ENCODE assay signal across 9 cellular contexts in the genomic region with DNA sequence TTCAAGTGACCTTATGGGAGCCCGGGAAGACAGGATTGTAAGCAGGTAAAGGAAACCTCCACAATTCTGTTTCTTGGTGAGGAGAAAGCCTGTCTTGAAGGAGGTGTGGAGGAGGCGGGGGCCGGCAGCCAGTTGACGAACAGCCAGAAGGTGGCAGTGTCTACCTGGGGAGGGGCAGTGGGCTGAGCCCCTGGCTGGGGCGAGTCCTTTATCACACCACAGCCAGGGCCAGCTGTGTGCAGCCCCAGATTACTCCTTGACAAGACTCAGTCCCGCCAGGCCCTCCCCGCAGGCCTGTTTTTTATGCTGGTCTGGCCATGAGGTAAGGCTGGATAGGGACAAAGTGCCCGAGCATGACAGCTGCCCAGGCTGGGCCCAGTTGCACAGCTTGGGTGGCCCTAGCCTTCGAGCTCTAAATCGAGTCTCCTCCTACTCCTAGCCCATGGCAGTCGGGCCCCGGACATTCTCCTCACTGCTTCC. TPM values are rescaled to one million over a fixed set of nuclear protein-coding genes. Genes with fewer than 3 reads are reported as not detected.
DNase-seq lines count a peak whose midpoint lies in the region; ATAC-seq and TF ChIP-seq lines count a peak whose summit lies in the region.
"Had no signal": no experiment of that assay in that cellular context is flagged by ENCODE, and none has a peak within 500 bp of the region (broad histone marks: within the 10 kb centered on the region; RNA-seq: fewer than 3 reads in every experiment).

No MANE protein-coding gene starts in this region.

- no peaks in the 10 kb centered on the region for H3K9me3 ChIP-seq in NT2/D1 (ENCODE audit: insufficient read depth, low read length)
- no peaks in the 10 kb centered on the region for H3K9me3 ChIP-seq in esophagus squamous epithelium

- H3K27ac Mint-ChIP-seq in neural crest cell (ENCODE audit: unreplicated experiment) (no peak overlapping the region), type B pancreatic cell (peak overlapping the region; percentile 58)
- H3K27ac Mint-ChIP-seq: dendritic cell treated with granulocyte-macrophage colony-stimulating factor and Interleukin-4, amounts not matched to agents 40 ng/mL and 50 ng/mL, for 4 days had no signal

- H3K9ac ChIP-seq in NT2/D1 (ENCODE audit: insufficient read length, low read depth): peak overlapping the region; percentile 67

- peak; percentile 68 for ATAC-seq in HG03175 (IDR thresholded peaks at IDR 0.05; ENCODE audit: unreplicated experiment)
- ATAC-seq in HG03442 (IDR thresholded peaks at IDR 0.05; ENCODE audit: unreplicated experiment): no peak

- no peaks in the 10 kb centered on the region for H3K27me3 Mint-ChIP-seq in neural crest cell (ENCODE audit: low read depth)
- H3K27me3 Mint-ChIP-seq in type B pancreatic cell: no peaks in the 10 kb centered on the region

- H3K4me1 Mint-ChIP-seq in neural crest cell (peaks cover 14% of the 10 kb centered on the region), type B pancreatic cell (ENCODE audit: unreplicated experiment) (peaks cover 6% of the 10 kb centered on the region)

- TF ChIP-seq CTCF in esophagus squamous epithelium (IDR thresholded peaks at IDR 0.05) (peak; percentile 11 to 88 (median 74)), neural crest cell (conservative IDR thresholded peaks at IDR 0.05) (peak; percentile 84), type B pancreatic cell (conservative IDR thresholded peaks at IDR 0.05) (peak; percentile 84)

- H3K4me1 ChIP-seq in NT2/D1 (ENCODE audit: insufficient read depth, insufficient read length): peaks cover 9% of the 10 kb centered on the region
- peaks cover 0 to 9% (median 0%) of the 10 kb centered on the region in 3 donors for H3K4me1 ChIP-seq in esophagus squamous epithelium

- H3K27ac ChIP-seq in esophagus squamous epithelium: no peak overlapping the region

- no peak overlapping the region for H3K4me3 ChIP-seq in NT2/D1 (ENCODE audit: insufficient read length, low read depth)
- H3K4me3 ChIP-seq in esophagus squamous epithelium: no peak overlapping the region

- no peaks in the 10 kb centered on the region for H3K9me3 Mint-ChIP-seq in neural crest cell
- H3K9me3 Mint-ChIP-seq in type B pancreatic cell: no peaks in the 10 kb centered on the region
- H3K9me3 Mint-ChIP-seq: dendritic cell treated with granulocyte-macrophage colony-stimulating factor and Interleukin-4, amounts not matched to agents 40 ng/mL and 50 ng/mL, for 4 days had no signal

- TF ChIP-seq POLR2A in esophagus squamous epithelium (IDR thresholded peaks at IDR 0.05): no peak

- H3K36me3 ChIP-seq in NT2/D1 (ENCODE audit: insufficient read depth, insufficient read length, low read length) (no peaks in the 10 kb centered on the region), esophagus squamous epithelium (no peaks in the 10 kb centered on the region)

- WGBS in esophagus squamous epithelium, 2 donors: 23 to 35% methylated on average over 8 to 11 of the region's 12 CpGs

- H3K27me3 ChIP-seq in NT2/D1 (ENCODE audit: insufficient read depth, insufficient read length): no peaks in the 10 kb centered on the region
- no peaks in the 10 kb centered on the region for H3K27me3 ChIP-seq in esophagus squamous epithelium

- H3K36me3 Mint-ChIP-seq in neural crest cell (ENCODE audit: low read depth) (no peaks in the 10 kb centered on the region), type B pancreatic cell (no peaks in the 10 kb centered on the region)

- intact Hi-C loops in esophagus squamous epithelium (cut with DNase I): no loop called here

- no peak overlapping the region for H3K4me3 Mint-ChIP-seq in neural crest cell
- no peak overlapping the region for H3K4me3 Mint-ChIP-seq in type B pancreatic cell
- H3K4me3 Mint-ChIP-seq: dendritic cell treated with granulocyte-macrophage colony-stimulating factor and Interleukin-4, amounts not matched to agents 40 ng/mL and 50 ng/mL, for 4 days had no signal

- DNase-seq in ELF-1 (ENCODE audit: low read depth, low spot score) (peak; percentile 98), NT2/D1 (ENCODE audit: low read depth, low spot score) (peak; percentile 78), esophagus squamous epithelium (lab: John Stamatoyannopoulos, UW) (no peak), neural crest cell (ENCODE audit: low read depth, low spot score) (peak; percentile 67), type B pancreatic cell (ENCODE audit: extremely low spot score, unreplicated experiment) (peak; percentile 82)
- DNase-seq in activated CD8-positive, alpha-beta memory T cell treated with anti-CD3 and anti-CD28 coated beads, Interleukin-2, amount 50 U/mL, for 4 hours: peak; percentile 57

RNA-seq across cellular contexts. Expression of a gene that starts 40.9 kb away (rescaled TPM):
- total RNA-seq in esophagus squamous epithelium: 100 to 1,000 TPM in 2 of 4 donors, 10 to 100 TPM in 2; 60.7 to 155 (median 103) TPM
- 214 and 218 TPM in 2 replicates for total RNA-seq in neural crest cell
- 225 and 247 TPM in 2 replicates for total RNA-seq in type B pancreatic cell (ENCODE audit: low replicate concordance)

RNA-seq across cellular contexts. Expression of a gene that starts 57.9 kb away (rescaled TPM):
- 100 to 1,000 TPM in 3 of 4 donors, 10 to 100 TPM in 1; 87.9 to 209 (median 136) TPM for total RNA-seq in esophagus squamous epithelium
- 24.0 and 26.3 TPM in 2 replicates for total RNA-seq in neural crest cell
- 28.0 and 28.9 TPM in 2 replicates for total RNA-seq in type B pancreatic cell (ENCODE audit: low replicate concordance)
